ENCODE assay signal across 30 cellular contexts in genomic region chr6:14552891-14553290, GRCh38.
"Had no signal": no experiment of that assay in that cellular context is flagged by ENCODE, and none has a peak within 500 bp of the region (broad histone marks: within the 10 kb centered on the region; RNA-seq: fewer than 3 reads in every experiment).

No MANE protein-coding gene starts in this region.

- H3K36me3 Mint-ChIP-seq: activated CD4-positive, alpha-beta memory T cell treated with anti-CD3 and anti-CD28 coated beads for 36 hours; activated CD8-positive, alpha-beta memory T cell treated with anti-CD3 and anti-CD28 coated beads, Interleukin-2, amount 10 ng/mL, durations not matched to agents 7 days and 5 days; activated naive CD4-positive, alpha-beta T cell treated with anti-CD3 and anti-CD28 coated beads, Interleukin-2, amount 10 ng/mL, durations not matched to agents 7 days and 5 days; activated naive CD8-positive, alpha-beta T cell; T-cell had no signal

- H3K36me3 ChIP-seq: brain microvascular endothelial cell, cardiac muscle cell, MG63, Peyer's patch had no signal

- H3K4me1 Mint-ChIP-seq: activated CD8-positive, alpha-beta memory T cell treated with anti-CD3 and anti-CD28 coated beads, Interleukin-2, amount 10 ng/mL, durations not matched to agents 7 days and 5 days; activated naive CD4-positive, alpha-beta T cell treated with anti-CD3 and anti-CD28 coated beads, Interleukin-2, amount 10 ng/mL, durations not matched to agents 7 days and 5 days; activated naive CD8-positive, alpha-beta T cell treated with anti-CD3 and anti-CD28 coated beads, Interleukin-2, amount 50 U/mL, for 24 hours; T-cell had no signal

- DNase-seq: activated B cell treated with CpG ODN at 0.5 μM for 24 hours; activated CD4-positive, alpha-beta memory T cell treated with anti-CD3 and anti-CD28 coated beads for 36 hours; activated CD4-positive, alpha-beta T cell treated with anti-CD3 and anti-CD28 coated beads for 4 hours; activated CD4-positive, alpha-beta T cell treated with anti-CD3 and anti-CD28 coated beads, Interleukin-2, amount 50 U/mL, for 1 hour; activated CD4-positive, CD25-positive, alpha-beta regulatory T cell treated with anti-CD3 and anti-CD28 coated beads, Interleukin-2, amount 50 U/mL, for 72 hours; activated CD8-positive, alpha-beta memory T cell treated with anti-CD3 and anti-CD28 coated beads, Interleukin-2, amount 10 ng/mL, durations not matched to agents 7 days and 5 days; activated CD8-positive, alpha-beta memory T cell treated with anti-CD3 and anti-CD28 coated beads, Interleukin-2, amount 50 U/mL, for 48 hours; activated effector memory CD4-positive, alpha-beta T cell treated with Interleukin-2 at 50 U/mL for 16 hours; activated naive CD4-positive, alpha-beta T cell treated with anti-CD3 and anti-CD28 coated beads, Interleukin-2, amount 10 ng/mL, durations not matched to agents 7 days and 5 days; activated naive CD8-positive, alpha-beta T cell treated with anti-CD3 and anti-CD28 coated beads, Interleukin-2, amount 50 U/mL, for 24 hours; activated T-cell treated with anti-CD3 and anti-CD28 coated beads, Interleukin-2, amount 50 U/mL, for 48 hours; aorta; brain microvascular endothelial cell; MG63; NCI-H1092; NCI-H1436 treated with DMSO at 0.1 percent for 48 hours; NCI-H1694 treated with DMSO at 0.1 percent for 48 hours; NCI-H2029; NCI-H345; NCI-H524 treated with DMSO at 0.1 percent for 48 hours; PC-3; Peyer's patch; RPMI8226; SIG-M5; T-cell; T-helper 17 cell had no signal

- H3K4me3 ChIP-seq: cardiac muscle cell, K562, MG63, Peyer's patch had no signal

- H3K4me3 Mint-ChIP-seq: activated B cell treated with CpG ODN at 0.5 μM for 24 hours; activated CD4-positive, alpha-beta memory T cell treated with anti-CD3 and anti-CD28 coated beads for 36 hours; activated CD8-positive, alpha-beta memory T cell treated with anti-CD3 and anti-CD28 coated beads, Interleukin-2, amount 10 ng/mL, durations not matched to agents 7 days and 5 days; activated naive CD4-positive, alpha-beta T cell treated with anti-CD3 and anti-CD28 coated beads, Interleukin-2, amount 10 ng/mL, durations not matched to agents 7 days and 5 days; activated naive CD8-positive, alpha-beta T cell; activated naive CD8-positive, alpha-beta T cell treated with anti-CD3 and anti-CD28 coated beads, Interleukin-2, amount 50 U/mL, for 24 hours; T-cell; T-helper 17 cell had no signal

- H3K27ac Mint-ChIP-seq: activated B cell treated with CpG ODN at 0.5 μM for 24 hours; activated CD4-positive, alpha-beta memory T cell treated with anti-CD3 and anti-CD28 coated beads for 36 hours; activated CD8-positive, alpha-beta memory T cell treated with anti-CD3 and anti-CD28 coated beads, Interleukin-2, amount 10 ng/mL, durations not matched to agents 7 days and 5 days; activated naive CD4-positive, alpha-beta T cell treated with anti-CD3 and anti-CD28 coated beads, Interleukin-2, amount 10 ng/mL, durations not matched to agents 7 days and 5 days; activated naive CD8-positive, alpha-beta T cell; activated naive CD8-positive, alpha-beta T cell treated with anti-CD3 and anti-CD28 coated beads, Interleukin-2, amount 50 U/mL, for 24 hours; T-cell; T-helper 17 cell had no signal

- H3K27ac ChIP-seq: brain microvascular endothelial cell, cardiac muscle cell, VCaP had no signal

- H3K27me3 ChIP-seq: brain microvascular endothelial cell, cardiac muscle cell, MG63, Peyer's patch had no signal

- H3K9me3 ChIP-seq: MG63, Peyer's patch had no signal

- H3K27me3 Mint-ChIP-seq: activated B cell treated with CpG ODN at 0.5 μM for 24 hours; activated CD4-positive, alpha-beta memory T cell treated with anti-CD3 and anti-CD28 coated beads for 36 hours; activated CD8-positive, alpha-beta memory T cell treated with anti-CD3 and anti-CD28 coated beads, Interleukin-2, amount 10 ng/mL, durations not matched to agents 7 days and 5 days; activated naive CD4-positive, alpha-beta T cell treated with anti-CD3 and anti-CD28 coated beads, Interleukin-2, amount 10 ng/mL, durations not matched to agents 7 days and 5 days; activated naive CD8-positive, alpha-beta T cell; activated naive CD8-positive, alpha-beta T cell treated with anti-CD3 and anti-CD28 coated beads, Interleukin-2, amount 50 U/mL, for 24 hours; T-cell; T-helper 17 cell had no signal

- H3K9me3 Mint-ChIP-seq: activated B cell treated with CpG ODN at 0.5 μM for 24 hours; activated CD4-positive, alpha-beta memory T cell treated with anti-CD3 and anti-CD28 coated beads for 36 hours; activated naive CD4-positive, alpha-beta T cell treated with anti-CD3 and anti-CD28 coated beads, Interleukin-2, amount 10 ng/mL, durations not matched to agents 7 days and 5 days; activated naive CD8-positive, alpha-beta T cell treated with anti-CD3 and anti-CD28 coated beads, Interleukin-2, amount 50 U/mL, for 24 hours; T-cell had no signal
